17 cellular contexts compared by ENCODE assay signal in genomic region chr2:160736629-160737028, GRCh38.
DNase-seq lines count a peak whose midpoint lies in the region; TF ChIP-seq lines count a peak whose summit lies in the region.
"Had no signal": no experiment of that assay in that cellular context is flagged by ENCODE, and none has a peak within 500 bp of the region (broad histone marks: within the 10 kb centered on the region; RNA-seq: fewer than 3 reads in every experiment).

No MANE protein-coding gene starts in this region.

- no peak overlapping the region for H3K9ac ChIP-seq in Loucy (ENCODE audit: low read depth, low read length, poor library complexity, severe bottlenecking)
- no peak overlapping the region for H3K9ac ChIP-seq in Karpas-422 (ENCODE audit: low read length)

- no peaks in the 10 kb centered on the region for H3F3A ChIP-seq in Loucy (ENCODE audit: low read depth)

- H3K79me2 ChIP-seq in Loucy (ENCODE audit: insufficient read depth, low read length) = no peaks in the 10 kb centered on the region
- no peaks in the 10 kb centered on the region for H3K79me2 ChIP-seq in Karpas-422 (ENCODE audit: low read length)

- H3K9me2 ChIP-seq in Loucy (replicated peaks; ENCODE audit: low read depth, low read length) (no peaks in the 10 kb centered on the region), Karpas-422 (replicated peaks; ENCODE audit: insufficient read depth, low read length) (no peaks in the 10 kb centered on the region)

- H3K36me3 ChIP-seq in Loucy (ENCODE audit: insufficient read depth, low read length) (no peaks in the 10 kb centered on the region), Karpas-422 (ENCODE audit: insufficient read depth, low read length) (no peaks in the 10 kb centered on the region)
- H3K36me3 ChIP-seq: breast epithelium, sigmoid colon, tibial artery had no signal

- peaks cover 23% of the 10 kb centered on the region for H3K4me1 ChIP-seq in Loucy (ENCODE audit: insufficient read depth, low read length, poor library complexity, severe bottlenecking)
- H3K4me1 ChIP-seq in Karpas-422 (ENCODE audit: low read length) = no peaks in the 10 kb centered on the region
- H3K4me1 ChIP-seq: breast epithelium, sigmoid colon, tibial artery had no signal

- no peaks in the 10 kb centered on the region for H3K36me3 Mint-ChIP-seq in chondrocyte (ENCODE audit: low read depth)
- H3K36me3 Mint-ChIP-seq: T-cell had no signal

- H3K27ac ChIP-seq in Karpas-422 (ENCODE audit: low read length) = no peak overlapping the region
- H3K27ac ChIP-seq: 22Rv1, breast epithelium, sigmoid colon, tibial artery had no signal

- TF ChIP-seq CTCF in Loucy (conservative IDR thresholded peaks at IDR 0.05; ENCODE audit: low read length) = no peak
- no peak for TF ChIP-seq CTCF in chondrocyte (IDR thresholded peaks at IDR 0.05)

- peak overlapping the region; percentile 86 for H3K27ac Mint-ChIP-seq in chondrocyte (ENCODE audit: unreplicated experiment)
- H3K27ac Mint-ChIP-seq: activated T-cell treated with anti-CD3 and anti-CD28 coated beads, Interleukin-2, amount 50 U/mL, for 72 hours; T-cell had no signal

- H3K9me3 ChIP-seq in Loucy (ENCODE audit: insufficient read depth, low read depth, low read length) = no peaks in the 10 kb centered on the region
- H3K9me3 ChIP-seq in Karpas-422 (ENCODE audit: low read length) = no peaks in the 10 kb centered on the region
- H3K9me3 ChIP-seq: breast epithelium, sigmoid colon, tibial artery had no signal

- no peak overlapping the region for H3K4me3 ChIP-seq in Loucy (ENCODE audit: low read length, poor library complexity, severe bottlenecking)
- no peak overlapping the region for H3K4me3 ChIP-seq in Karpas-422 (ENCODE audit: low read length)
- H3K4me3 ChIP-seq: breast epithelium, K562, sigmoid colon, tibial artery had no signal

- H3K4me2 ChIP-seq in Loucy (ENCODE audit: low read depth, low read length, poor library complexity, severe bottlenecking) (peak overlapping the region; percentile 58), Karpas-422 (ENCODE audit: low read depth, low read length, poor library complexity, severe bottlenecking) (no peak overlapping the region)

- no peaks in the 10 kb centered on the region for H3K9me3 Mint-ChIP-seq in chondrocyte (ENCODE audit: low read depth)
- H3K9me3 Mint-ChIP-seq: T-cell had no signal

- H2AFZ ChIP-seq in Loucy (ENCODE audit: low read length) = peak overlapping the region; percentile 26; the same call in 1 of the 2 replicates
- no peak overlapping the region for H2AFZ ChIP-seq in Karpas-422 (ENCODE audit: low read length)

- H3K4me1 Mint-ChIP-seq in chondrocyte (ENCODE audit: low read depth) = peaks cover 19% of the 10 kb centered on the region
- H3K4me1 Mint-ChIP-seq: T-cell had no signal

- no peaks in the 10 kb centered on the region for H3K27me3 ChIP-seq in Loucy (ENCODE audit: insufficient read depth, low read length, poor library complexity, severe bottlenecking)
- H3K27me3 ChIP-seq in Karpas-422 (ENCODE audit: low read length) = peaks cover 2% of the 10 kb centered on the region; the same call in 1 of the 2 replicates
- H3K27me3 ChIP-seq: breast epithelium, sigmoid colon, tibial artery had no signal

- H3K27me3 Mint-ChIP-seq in chondrocyte (ENCODE audit: low read depth) = no peaks in the 10 kb centered on the region
- H3K27me3 Mint-ChIP-seq: T-cell had no signal

- DNase-seq in A172 (ENCODE audit: low spot score) = peak; percentile 60
- DNase-seq in chondrocyte (ENCODE audit: low spot score) = no peak
- DNase-seq in lung microvascular endothelial cell (ENCODE audit: low read depth in 2 of 2) = peak; percentile 14 to 44
- no peak for DNase-seq in Karpas-422
- DNase-seq in activated T-cell treated with anti-CD3 and anti-CD28 coated beads, Interleukin-2, amount 50 U/mL, for 48 hours = no peak
- no peak for DNase-seq in hypothalamus (lab: John Stamatoyannopoulos, UW)
- no peak for DNase-seq in activated gamma-delta T cell (lab: John Stamatoyannopoulos, UW)
- DNase-seq: activated T-cell treated with anti-CD3 and anti-CD28 coated beads, Interleukin-2, amount 50 U/mL, for 72 hours; DMS 273 treated with DMSO at 0.1 percent for 48 hours; NCI-H2029 treated with DMSO at 0.1 percent for 48 hours; sigmoid colon; T-cell; tibial artery had no signal

- H4K20me1 ChIP-seq in Loucy (ENCODE audit: insufficient read depth, low read length, poor library complexity, severe bottlenecking) (no peaks in the 10 kb centered on the region), Karpas-422 (ENCODE audit: insufficient read depth, low read depth, low read length) (no peaks in the 10 kb centered on the region)

- no peak overlapping the region for H3K4me3 Mint-ChIP-seq in chondrocyte (ENCODE audit: unreplicated experiment)
- H3K4me3 Mint-ChIP-seq: activated T-cell treated with anti-CD3 and anti-CD28 coated beads, Interleukin-2, amount 50 U/mL, for 72 hours; T-cell had no signal

Comparison
In these comparisons a context has a peak if more than half of its experiments do, and no peak if none do; other contexts are left out.
1. DNase-seq: peak in A172 (single experiment) and lung microvascular endothelial cell (2 of 2); none in chondrocyte (single experiment), Karpas-422 (single experiment), activated T-cell treated with anti-CD3 and anti-CD28 coated beads, Interleukin-2, amount 50 U/mL, for 48 hours (0 of 2), hypothalamus (0 of 51) and activated gamma-delta T cell (single experiment).